In the genomic region with DNA sequence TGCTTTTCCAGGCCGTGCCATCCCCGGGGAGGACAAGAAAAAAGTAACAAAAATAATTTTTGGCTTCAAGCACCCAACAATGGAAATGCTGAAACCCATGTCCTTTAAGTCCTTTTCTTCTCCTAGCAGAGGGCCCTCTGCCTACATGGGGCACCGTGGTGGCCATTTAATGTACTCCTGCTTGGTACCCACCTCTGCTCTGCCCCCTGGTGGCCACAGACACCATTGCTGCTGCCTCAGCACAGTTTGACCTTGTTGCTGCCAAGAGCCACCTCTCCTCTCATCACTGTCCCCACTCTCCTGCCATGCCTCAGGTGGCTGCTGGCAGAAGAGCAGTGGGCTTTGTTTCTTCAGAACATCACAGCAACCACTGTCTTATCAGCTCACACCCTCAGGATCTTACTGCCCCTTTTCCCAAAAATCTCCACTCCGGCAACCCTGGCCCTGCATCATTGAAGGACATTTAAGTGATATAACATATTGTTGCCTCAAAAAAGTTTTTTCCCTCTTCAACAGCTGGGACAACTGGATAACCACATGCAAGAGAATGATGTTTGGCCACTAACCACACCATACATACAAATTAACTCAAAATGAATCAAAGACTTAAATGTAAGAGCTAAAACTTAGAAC, we compare ENCODE assay signal across 9 cellular contexts. TPM values are rescaled to one million over a fixed set of nuclear protein-coding genes. Genes with fewer than 3 reads are reported as not detected.
DNase-seq lines count a peak whose midpoint lies in the region; ATAC-seq and TF ChIP-seq lines count a peak whose summit lies in the region.
"Had no signal": no experiment of that assay in that cellular context is flagged by ENCODE, and none has a peak within 500 bp of the region (broad histone marks: within the 10 kb centered on the region; RNA-seq: fewer than 3 reads in every experiment).

No MANE protein-coding gene starts in this region.

- no peaks in the 10 kb centered on the region for H3K9me2 ChIP-seq in PC-3 (replicated peaks; ENCODE audit: low read length)

- H3K4me2 ChIP-seq in PC-3 (ENCODE audit: low read length), result no peak overlapping the region

- TF ChIP-seq CTCF in PC-3 (conservative IDR thresholded peaks at IDR 0.05; ENCODE audit: low read depth, low read length), result peak; percentile 82

- 0 out of 2 replicates have a peak overlapping the region, but pooled peaks have one; percentile 8 for H3K9ac ChIP-seq in PC-3 (ENCODE audit: low read length)

- DNase-seq in CD4-positive, CD25-positive, alpha-beta regulatory T cell, result peak; percentile 69 to 88 (median 78)
- DNase-seq in PC-3 (peak; percentile 78), fibroblast of gingiva (ENCODE audit: low read depth) (peak; percentile 78)
- peak; percentile 83 for DNase-seq in activated T-cell treated with anti-CD3 and anti-CD28 coated beads, Interleukin-2, amount 50 U/mL, for 1 hour
- DNase-seq in natural killer cell treated with Interleukin-12 subunit alpha and Interleukin-12 subunit beta and Interleukin-15 and Interleukin-18, amount 100 ng/mL, for 72 hours (ENCODE audit: low spot score), result peak; percentile 87
- peak; percentile 57 to 83 (median 72) for DNase-seq in stimulated activated naive CD4-positive, alpha-beta T cell (lab: John Stamatoyannopoulos, UW)

- H3K4me3 Mint-ChIP-seq in CD4-positive, CD25-positive, alpha-beta regulatory T cell, result peak overlapping the region in 1 of 4 donors; percentile 5
- H3K4me3 Mint-ChIP-seq in natural killer cell treated with Interleukin-12 subunit alpha and Interleukin-12 subunit beta and Interleukin-15 and Interleukin-18, amount 100 ng/mL, for 72 hours, result no peak overlapping the region

- H2AFZ ChIP-seq in PC-3 (ENCODE audit: low read length), result no peak overlapping the region

- no peaks in the 10 kb centered on the region for H3K36me3 ChIP-seq in CD4-positive, CD25-positive, alpha-beta regulatory T cell (ENCODE audit: control insufficient read depth, insufficient read depth, low read length)
- no peaks in the 10 kb centered on the region for H3K36me3 ChIP-seq in PC-3 (ENCODE audit: low read depth, low read length)

- intact Hi-C loops in PC-3 (cut with micrococcal nuclease), result loop anchor here (1.0 to 5.0 kb wide), 5 partner anchors 53 to 293 kb away; partner anchors contain the start of gene FOXO3

- BruUV-seq in PC-3 (replicated peaks; lab: Mats Ljungman, UMichigan), result no TSS peak

- no peaks in the 10 kb centered on the region for H3K79me2 ChIP-seq in PC-3 (ENCODE audit: low read length)

- H3F3A ChIP-seq in PC-3 (ENCODE audit: low read length, unreplicated experiment), result no peaks in the 10 kb centered on the region

- peaks cover 0 to 2% (median 0%) of the 10 kb centered on the region in 7 donors for H3K9me3 Mint-ChIP-seq in CD4-positive, CD25-positive, alpha-beta regulatory T cell
- H3K9me3 Mint-ChIP-seq in natural killer cell treated with Interleukin-12 subunit alpha and Interleukin-12 subunit beta and Interleukin-15 and Interleukin-18, amount 100 ng/mL, for 72 hours, result no peaks in the 10 kb centered on the region
- H3K9me3 Mint-ChIP-seq: IgD-negative memory B cell had no signal

- H3K4me1 ChIP-seq in CD4-positive, CD25-positive, alpha-beta regulatory T cell (ENCODE audit: control insufficient read depth, insufficient read depth, low read length, poor library complexity, severe bottlenecking), result peaks cover 3% of the 10 kb centered on the region
- H3K4me1 ChIP-seq in PC-3 (ENCODE audit: insufficient read depth, low read length), result 0 out of 2 replicates have a peak, but pooled peaks cover 6% of the 10 kb centered on the region

- no peaks in the 10 kb centered on the region for H3K9me3 ChIP-seq in CD4-positive, CD25-positive, alpha-beta regulatory T cell (ENCODE audit: control insufficient read depth in 2 of 2, low read length in 2 of 2)
- H3K9me3 ChIP-seq in PC-3 (ENCODE audit: low read length), result no peaks in the 10 kb centered on the region

- H3K27ac Mint-ChIP-seq in CD4-positive, CD25-positive, alpha-beta regulatory T cell, result peak overlapping the region in 1 of 3 donors; percentile 40
- H3K27ac Mint-ChIP-seq in natural killer cell treated with Interleukin-12 subunit alpha and Interleukin-12 subunit beta and Interleukin-15 and Interleukin-18, amount 100 ng/mL, for 72 hours, result peak overlapping the region; percentile 30 to 68

- H3K4me3 ChIP-seq in CD4-positive, CD25-positive, alpha-beta regulatory T cell (ENCODE audit: low read depth, low read length), result no peak overlapping the region
- H3K4me3 ChIP-seq in PC-3 (ENCODE audit: low read length), result no peak overlapping the region

- H4K20me1 ChIP-seq in PC-3 (ENCODE audit: low read length), result no peaks in the 10 kb centered on the region

- peak; percentile 89 for TF ChIP-seq RAD21 in Ishikawa (IDR thresholded peaks at IDR 0.05; ENCODE audit: low read depth)

- H3K36me3 Mint-ChIP-seq in CD4-positive, CD25-positive, alpha-beta regulatory T cell, result no peaks in the 10 kb centered on the region
- H3K36me3 Mint-ChIP-seq in natural killer cell treated with Interleukin-12 subunit alpha and Interleukin-12 subunit beta and Interleukin-15 and Interleukin-18, amount 100 ng/mL, for 72 hours, result no peaks in the 10 kb centered on the region

- TF ChIP-seq EP300 in Ishikawa (IDR thresholded peaks at IDR 0.05; ENCODE audit: borderline replicate concordance), result no peak

- H3K27ac ChIP-seq in CD4-positive, CD25-positive, alpha-beta regulatory T cell (ENCODE audit: insufficient read depth, low read length, poor library complexity, severe bottlenecking), result no peak overlapping the region
- H3K27ac ChIP-seq in PC-3 (ENCODE audit: low read length), result no peak overlapping the region

- peaks cover 27% of the 10 kb centered on the region for H3K27me3 Mint-ChIP-seq in CD4-positive, CD25-positive, alpha-beta regulatory T cell
- H3K27me3 Mint-ChIP-seq in natural killer cell treated with Interleukin-12 subunit alpha and Interleukin-12 subunit beta and Interleukin-15 and Interleukin-18, amount 100 ng/mL, for 72 hours, result no peaks in the 10 kb centered on the region

- H3K27me3 ChIP-seq in CD4-positive, CD25-positive, alpha-beta regulatory T cell (ENCODE audit: control insufficient read depth, insufficient read depth, low read length), result no peaks in the 10 kb centered on the region
- no peaks in the 10 kb centered on the region for H3K27me3 ChIP-seq in PC-3 (ENCODE audit: low read length)

- POLR2A ChIA-PET in PC-3 (lab: Charles Lee; ENCODE audit: unreplicated experiment), result no interaction called here

- peak; percentile 96 to 98 for ATAC-seq in CD4-positive, CD25-positive, alpha-beta regulatory T cell (ENCODE audit: low read depth in 2 of 2)
- ATAC-seq in GM19455 (IDR thresholded peaks at IDR 0.05; ENCODE audit: unreplicated experiment) (peak; percentile 81), PC-3 (peak; percentile 95)
- peak; percentile 82 to 86 for ATAC-seq in natural killer cell treated with Interleukin-12 subunit alpha and Interleukin-12 subunit beta and Interleukin-15 and Interleukin-18, amount 100 ng/mL, for 72 hours

- peaks cover 0 to 23% (median 7%) of the 10 kb centered on the region in 4 donors for H3K4me1 Mint-ChIP-seq in CD4-positive, CD25-positive, alpha-beta regulatory T cell
- H3K4me1 Mint-ChIP-seq in natural killer cell treated with Interleukin-12 subunit alpha and Interleukin-12 subunit beta and Interleukin-15 and Interleukin-18, amount 100 ng/mL, for 72 hours (ENCODE audit: low read depth in 2 of 2), result peaks cover 31 to 38% of the 10 kb centered on the region in 2 donors

- CTCF ChIA-PET in PC-3 (lab: Charles Lee), result interaction anchor here (0.7 to 1.2 kb wide), 2 partner anchors 9 to 58 kb away, joined by 3 to 7 read pairs; no protein-coding TSS in a partner anchor

TF ChIP-seq in Ishikawa, 13 proteins besides CTCF, POLR2A, EP300 and RAD21:
- TF ChIP-seq YY1 (IDR thresholded peaks at IDR 0.05; ENCODE audit: low read depth), result peak; percentile 79
- TF ChIP-seq TEAD4 (IDR thresholded peaks at IDR 0.05), result no peak

RNA-seq across cellular contexts. Expression of gene ARMC2, which starts 12.9 kb away (rescaled TPM):
- 12.5 TPM for total RNA-seq in CD4-positive, CD25-positive, alpha-beta regulatory T cell
- 1 to 10 TPM; 3.5 to 8.4 (median 6.5) TPM for polyA plus RNA-seq in CD4-positive, CD25-positive, alpha-beta regulatory T cell
- total RNA-seq in PC-3 (2014; rRNA removed), result 0.29 and 1.1 TPM in 2 replicates
- total RNA-seq in natural killer cell treated with Interleukin-12 subunit alpha and Interleukin-12 subunit beta and Interleukin-15 and Interleukin-18, amount 100 ng/mL, for 72 hours, result 1 to 10 TPM in 1 of 2 donors, under 1 TPM in 1; 0.83 to 5.4 TPM
